Comparison of ENCODE assay signal across 13 cellular contexts in the genomic region with DNA sequence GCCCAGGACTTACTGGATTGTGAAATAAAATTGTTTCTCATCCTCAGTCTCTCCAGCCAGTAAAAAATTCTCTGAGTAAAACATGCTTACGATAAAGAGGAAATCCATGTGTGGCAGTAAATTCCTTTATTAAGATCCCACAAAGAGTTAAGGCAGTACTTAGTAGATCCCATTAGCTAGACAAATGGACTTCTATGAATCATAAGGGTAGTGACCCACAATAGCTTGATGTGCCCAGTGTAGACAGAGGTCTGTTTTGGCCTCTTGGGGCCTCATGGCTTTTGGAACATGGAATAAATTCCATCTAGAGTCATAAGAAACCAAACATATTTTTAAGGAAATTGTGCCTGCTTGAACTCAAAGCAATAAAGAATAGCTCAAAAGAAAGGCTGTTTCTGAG.
"Had no signal": no experiment of that assay in that cellular context is flagged by ENCODE, and none has a peak within 500 bp of the region (broad histone marks: within the 10 kb centered on the region; RNA-seq: fewer than 3 reads in every experiment).

No MANE protein-coding gene starts in this region.

- H3K27ac ChIP-seq: body of pancreas, heart right ventricle, left ventricle myocardium inferior, right atrium auricular region, testis, upper lobe of right lung had no signal

- DNase-seq: activated CD4-positive, alpha-beta T cell treated with anti-CD3 and anti-CD28 coated beads, Interleukin-2, amount 50 U/mL, for 48 hours; activated gamma-delta T cell treated with Interleukin-2 at 50 U/mL for 16 hours; amniotic stem cell; body of pancreas; heart right ventricle; left ventricle myocardium inferior; mammary epithelial cell; stimulated activated CD4-positive, alpha-beta T cell treated with anti-CD3 and anti-CD28 coated beads, Interleukin-2, amount 100 ng/mL, for 48 hours; stimulated activated naive CD8-positive, alpha-beta T cell treated with anti-CD3 and anti-CD28 coated beads, Interleukin-15, amount 100 ng/mL, for 72 hours; testis; upper lobe of right lung had no signal

- H3K36me3 ChIP-seq: heart right ventricle, left ventricle myocardium inferior, right atrium auricular region, upper lobe of right lung had no signal

- H3K4me1 ChIP-seq: body of pancreas, heart right ventricle, left ventricle myocardium inferior, right atrium auricular region, testis, upper lobe of right lung had no signal

- ATAC-seq: activated naive CD4-positive, alpha-beta T cell treated with anti-CD3 and anti-CD28 coated beads, Interleukin-2, amount 50 U/mL, for 72 hours; body of pancreas; heart right ventricle; stimulated activated naive CD8-positive, alpha-beta T cell treated with anti-CD3 and anti-CD28 coated beads, Interleukin-15, amount 100 ng/mL, for 72 hours; upper lobe of right lung had no signal

- H3K27me3 ChIP-seq: body of pancreas, heart right ventricle, right atrium auricular region, testis, upper lobe of right lung had no signal

- H3K9me3 ChIP-seq: body of pancreas, heart right ventricle, right atrium auricular region, testis, upper lobe of right lung had no signal

- H3K4me3 ChIP-seq: body of pancreas, heart right ventricle, left ventricle myocardium inferior, right atrium auricular region, testis, upper lobe of right lung had no signal
